Comparison of ENCODE assay signal across 13 cellular contexts in the genomic region with DNA sequence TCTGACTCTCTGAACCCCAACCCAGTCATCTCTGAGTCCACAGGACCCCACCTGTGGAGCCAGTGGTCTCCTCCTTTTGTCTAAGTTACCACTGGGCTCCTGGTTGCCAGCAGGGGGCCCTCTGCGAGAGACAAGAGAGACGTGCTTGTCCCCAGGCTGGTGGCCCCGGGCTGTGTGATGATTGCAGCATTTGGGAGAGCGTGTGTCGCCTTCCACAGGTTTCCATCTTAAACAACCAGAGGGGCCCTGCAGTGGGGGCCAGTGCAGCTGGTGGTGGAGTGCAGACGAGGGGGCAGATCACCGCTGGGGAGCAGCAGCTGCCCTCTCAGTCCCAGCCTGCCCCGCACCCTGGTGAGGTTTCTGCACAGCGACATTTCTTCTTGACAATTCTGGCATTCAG.
"Had no signal": no experiment of that assay in that cellular context is flagged by ENCODE, and none has a peak within 500 bp of the region (broad histone marks: within the 10 kb centered on the region; RNA-seq: fewer than 3 reads in every experiment).

No MANE protein-coding gene starts in this region.

- H3K36me3 ChIP-seq: right lobe of liver had no signal

- H3K4me3 ChIP-seq: hepatocyte, psoas muscle, right lobe of liver, skin epidermis had no signal

- ATAC-seq: left lobe of liver; natural killer cell treated with Interleukin-12 subunit alpha and Interleukin-12 subunit beta and Interleukin-15 and Interleukin-18, amount 100 ng/mL, for 72 hours; psoas muscle; right lobe of liver had no signal

- H3K27me3 Mint-ChIP-seq: dendritic cell treated with granulocyte-macrophage colony-stimulating factor and Interleukin-4, amounts not matched to agents 40 ng/mL and 50 ng/mL, for 4 days had no signal

- H3K4me1 Mint-ChIP-seq: memory B cell had no signal

- H3K27ac Mint-ChIP-seq: dendritic cell treated with granulocyte-macrophage colony-stimulating factor and Interleukin-4, amounts not matched to agents 40 ng/mL and 50 ng/mL, for 4 days; memory B cell; natural killer cell treated with Interleukin-12 subunit alpha and Interleukin-12 subunit beta and Interleukin-15 and Interleukin-18, amount 100 ng/mL, for 72 hours had no signal

- H3K4me1 ChIP-seq: psoas muscle, right lobe of liver had no signal

- H3K27ac ChIP-seq: hepatocyte, psoas muscle, right lobe of liver, skin epidermis had no signal

- H3K4me3 Mint-ChIP-seq: dendritic cell treated with granulocyte-macrophage colony-stimulating factor and Interleukin-4, amounts not matched to agents 40 ng/mL and 50 ng/mL, for 4 days; memory B cell; natural killer cell treated with Interleukin-12 subunit alpha and Interleukin-12 subunit beta and Interleukin-15 and Interleukin-18, amount 100 ng/mL, for 72 hours had no signal

- H3K27me3 ChIP-seq: hepatocyte, right lobe of liver had no signal

- DNase-seq: foreskin melanocyte; midbrain; psoas muscle; retina; stimulated activated naive CD4-positive, alpha-beta T cell; trophoblast cell had no signal
